In the genomic region with DNA sequence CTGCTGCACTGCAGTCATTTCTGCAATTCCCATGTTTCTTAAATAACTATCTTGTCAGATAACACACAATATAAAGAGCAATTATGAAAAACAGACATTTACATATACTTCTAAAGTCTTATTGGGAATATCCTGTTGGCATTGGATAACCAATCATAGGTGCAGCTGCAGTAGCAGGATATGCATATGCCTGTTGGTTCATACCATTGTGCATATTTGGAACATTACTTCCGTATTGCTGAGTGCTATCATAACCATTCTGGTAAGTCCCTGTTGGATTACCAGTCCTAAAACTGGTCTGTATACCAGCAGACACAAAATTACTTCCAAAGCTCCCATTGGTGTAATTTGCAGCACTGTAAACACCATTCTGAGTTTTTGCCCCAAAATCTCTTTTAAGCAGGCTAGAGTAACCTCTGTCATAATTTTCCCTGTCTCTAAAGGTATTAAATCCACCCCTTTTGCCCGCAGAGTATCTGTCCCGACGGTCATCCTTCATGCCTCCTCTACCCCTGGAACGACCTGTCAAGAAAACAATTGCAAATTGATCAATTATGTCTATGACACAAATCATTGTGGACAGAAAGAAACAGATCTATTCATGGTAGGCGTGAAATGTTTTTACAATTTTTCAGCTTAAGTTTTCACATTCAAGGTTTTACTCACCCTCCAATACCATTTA, we compare ENCODE assay signal across 1 cellular context.
TF ChIP-seq lines count a peak whose summit lies in the region.

No MANE protein-coding gene starts in this region.

TF ChIP-seq in GM23338, 12 proteins besides CTCF, POLR2A, EP300 and RAD21 (continued from another document):
- TF ChIP-seq, protein P1, sequence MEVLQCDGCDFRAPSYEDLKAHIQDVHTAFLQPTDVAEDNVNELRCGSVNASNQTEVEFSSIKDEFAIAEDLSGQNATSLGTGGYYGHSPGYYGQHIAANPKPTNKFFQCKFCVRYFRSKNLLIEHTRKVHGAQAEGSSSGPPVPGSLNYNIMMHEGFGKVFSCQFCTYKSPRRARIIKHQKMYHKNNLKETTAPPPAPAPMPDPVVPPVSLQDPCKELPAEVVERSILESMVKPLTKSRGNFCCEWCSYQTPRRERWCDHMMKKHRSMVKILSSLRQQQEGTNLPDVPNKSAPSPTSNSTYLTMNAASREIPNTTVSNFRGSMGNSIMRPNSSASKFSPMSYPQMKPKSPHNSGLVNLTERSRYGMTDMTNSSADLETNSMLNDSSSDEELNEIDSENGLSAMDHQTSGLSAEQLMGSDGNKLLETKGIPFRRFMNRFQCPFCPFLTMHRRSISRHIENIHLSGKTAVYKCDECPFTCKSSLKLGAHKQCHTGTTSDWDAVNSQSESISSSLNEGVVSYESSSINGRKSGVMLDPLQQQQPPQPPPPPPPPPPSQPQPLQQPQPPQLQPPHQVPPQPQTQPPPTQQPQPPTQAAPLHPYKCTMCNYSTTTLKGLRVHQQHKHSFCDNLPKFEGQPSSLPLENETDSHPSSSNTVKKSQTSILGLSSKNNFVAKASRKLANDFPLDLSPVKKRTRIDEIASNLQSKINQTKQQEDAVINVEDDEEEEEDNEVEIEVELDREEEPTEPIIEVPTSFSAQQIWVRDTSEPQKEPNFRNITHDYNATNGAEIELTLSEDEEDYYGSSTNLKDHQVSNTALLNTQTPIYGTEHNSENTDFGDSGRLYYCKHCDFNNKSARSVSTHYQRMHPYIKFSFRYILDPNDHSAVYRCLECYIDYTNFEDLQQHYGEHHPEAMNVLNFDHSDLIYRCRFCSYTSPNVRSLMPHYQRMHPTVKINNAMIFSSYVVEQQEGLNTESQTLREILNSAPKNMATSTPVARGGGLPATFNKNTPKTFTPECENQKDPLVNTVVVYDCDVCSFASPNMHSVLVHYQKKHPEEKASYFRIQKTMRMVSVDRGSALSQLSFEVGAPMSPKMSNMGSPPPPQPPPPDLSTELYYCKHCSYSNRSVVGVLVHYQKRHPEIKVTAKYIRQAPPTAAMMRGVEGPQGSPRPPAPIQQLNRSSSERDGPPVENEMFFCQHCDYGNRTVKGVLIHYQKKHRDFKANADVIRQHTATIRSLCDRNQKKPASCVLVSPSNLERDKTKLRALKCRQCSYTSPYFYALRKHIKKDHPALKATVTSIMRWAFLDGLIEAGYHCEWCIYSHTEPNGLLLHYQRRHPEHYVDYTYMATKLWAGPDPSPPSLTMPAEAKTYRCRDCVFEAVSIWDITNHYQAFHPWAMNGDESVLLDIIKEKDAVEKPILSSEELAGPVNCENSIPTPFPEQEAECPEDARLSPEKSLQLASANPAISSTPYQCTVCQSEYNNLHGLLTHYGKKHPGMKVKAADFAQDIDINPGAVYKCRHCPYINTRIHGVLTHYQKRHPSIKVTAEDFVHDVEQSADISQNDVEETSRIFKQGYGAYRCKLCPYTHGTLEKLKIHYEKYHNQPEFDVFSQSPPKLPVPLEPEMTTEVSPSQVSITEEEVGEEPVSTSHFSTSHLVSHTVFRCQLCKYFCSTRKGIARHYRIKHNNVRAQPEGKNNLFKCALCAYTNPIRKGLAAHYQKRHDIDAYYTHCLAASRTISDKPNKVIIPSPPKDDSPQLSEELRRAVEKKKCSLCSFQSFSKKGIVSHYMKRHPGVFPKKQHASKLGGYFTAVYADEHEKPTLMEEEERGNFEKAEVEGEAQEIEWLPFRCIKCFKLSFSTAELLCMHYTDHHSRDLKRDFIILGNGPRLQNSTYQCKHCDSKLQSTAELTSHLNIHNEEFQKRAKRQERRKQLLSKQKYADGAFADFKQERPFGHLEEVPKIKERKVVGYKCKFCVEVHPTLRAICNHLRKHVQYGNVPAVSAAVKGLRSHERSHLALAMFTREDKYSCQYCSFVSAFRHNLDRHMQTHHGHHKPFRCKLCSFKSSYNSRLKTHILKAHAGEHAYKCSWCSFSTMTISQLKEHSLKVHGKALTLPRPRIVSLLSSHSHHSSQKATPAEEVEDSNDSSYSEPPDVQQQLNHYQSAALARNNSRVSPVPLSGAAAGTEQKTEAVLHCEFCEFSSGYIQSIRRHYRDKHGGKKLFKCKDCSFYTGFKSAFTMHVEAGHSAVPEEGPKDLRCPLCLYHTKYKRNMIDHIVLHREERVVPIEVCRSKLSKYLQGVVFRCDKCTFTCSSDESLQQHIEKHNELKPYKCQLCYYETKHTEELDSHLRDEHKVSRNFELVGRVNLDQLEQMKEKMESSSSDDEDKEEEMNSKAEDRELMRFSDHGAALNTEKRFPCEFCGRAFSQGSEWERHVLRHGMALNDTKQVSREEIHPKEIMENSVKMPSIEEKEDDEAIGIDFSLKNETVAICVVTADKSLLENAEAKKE (CRISPR knock-in tag; IDR thresholded peaks at IDR 0.05), result no peak
